ENCODE assay signal across 24 cellular contexts in the genomic region with DNA sequence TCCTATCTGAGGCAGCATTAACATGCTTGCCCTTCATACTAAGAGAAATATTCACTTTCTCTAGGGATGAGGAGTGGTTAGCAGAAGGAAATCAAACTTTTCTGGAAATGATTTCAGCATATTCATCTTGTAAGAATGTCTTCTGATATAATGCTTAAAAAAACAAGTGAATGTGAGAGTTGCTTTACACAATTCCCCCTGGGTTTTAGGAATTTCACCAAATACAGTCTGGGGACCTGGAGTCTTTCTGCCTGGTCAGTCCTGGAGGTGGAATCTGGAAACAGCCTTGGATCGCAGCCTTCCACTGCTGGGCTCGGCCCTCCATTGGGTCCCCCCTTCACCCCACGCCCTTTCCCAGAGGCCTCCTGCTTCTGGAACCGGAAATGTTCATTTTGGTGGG.
A peak's percentile ranks its signal among the peaks of the same experiment; 100 is the strongest.
DNase-seq lines count a peak whose midpoint lies in the region; ATAC-seq, FAIRE-seq and TF ChIP-seq lines count a peak whose summit lies in the region.
"Had no signal": no experiment of that assay in that cellular context is flagged by ENCODE, and none has a peak within 500 bp of the region (broad histone marks: within the 10 kb centered on the region; RNA-seq: fewer than 3 reads in every experiment).

No MANE protein-coding gene starts in this region.

- FAIRE-seq in HTR-8/SVneo (lab: Jason Lieb, UNC), result no peak
- FAIRE-seq: colon, keratinocyte, small intestine, urothelium cell line had no signal

- TF ChIP-seq CTCF in ascending aorta (IDR thresholded peaks at IDR 0.05) (no peak), fibroblast of the aortic adventitia (IDR thresholded peaks at IDR 0.05; ENCODE audit: insufficient read depth, low read length) (peak; percentile 12), nephron (IDR thresholded peaks at IDR 0.05; ENCODE audit: unreplicated experiment in 3 of 3) (no peak), tibial artery (IDR thresholded peaks at IDR 0.05) (no peak), WERI-Rb-1 (IDR thresholded peaks at IDR 0.05; ENCODE audit: low read depth, low read length) (no peak)

- peaks cover 29% of the 10 kb centered on the region for H3K4me1 Mint-ChIP-seq in nephron
- H3K4me1 Mint-ChIP-seq: IgD-negative memory B cell had no signal

- peaks cover 16% of the 10 kb centered on the region for H3K27me3 Mint-ChIP-seq in nephron (ENCODE audit: low read depth)
- H3K27me3 Mint-ChIP-seq: IgD-negative memory B cell had no signal

- H3K36me3 ChIP-seq in ascending aorta (no peaks in the 10 kb centered on the region), tibial artery (no peaks in the 10 kb centered on the region), WERI-Rb-1 (no peaks in the 10 kb centered on the region)
- H3K36me3 ChIP-seq: stomach had no signal

- H3K4me3 Mint-ChIP-seq in nephron, result no peak overlapping the region
- H3K4me3 Mint-ChIP-seq: activated naive CD4-positive, alpha-beta T cell treated with anti-CD3 and anti-CD28 coated beads for 36 hours; endodermal cell had no signal

- DNase-seq in ascending aorta (ENCODE audit: low spot score in 2 of 2), result peak in 1 of 2 donors; percentile 75
- DNase-seq in fibroblast of the aortic adventitia (ENCODE audit: low read depth), result peak; percentile 94
- DNase-seq in tibial artery, result peak in 1 of 2 donors; percentile 40
- DNase-seq in globus pallidus (ENCODE audit: low spot score), result no peak
- no peak for DNase-seq in HTR-8/SVneo (ENCODE audit: insufficient read length, low spot score)
- no peak for DNase-seq in WERI-Rb-1
- DNase-seq: activated naive CD4-positive, alpha-beta T cell treated with anti-CD3 and anti-CD28 coated beads for 36 hours; activated T-cell treated with anti-CD3 and anti-CD28 coated beads, Interleukin-2, amount 50 U/mL, for 48 hours; anterior cingulate cortex; hippocampal formation; NCI-H1436 treated with DMSO at 0.1 percent for 48 hours; NCI-H748 treated with DMSO at 0.1 percent for 48 hours; SHP77; small intestine; stimulated activated CD4-positive, alpha-beta T cell treated with anti-CD3 and anti-CD28 coated beads, Interleukin-4, amount 100 ng/mL, for 1 hour; stomach; SW 1271 had no signal

- H3K4me3 ChIP-seq in ascending aorta, result peak overlapping the region in 1 of 2 donors; percentile 0
- H3K4me3 ChIP-seq in fibroblast of the aortic adventitia (ENCODE audit: low read depth, low read length), result no peak overlapping the region
- H3K4me3 ChIP-seq in tibial artery, result no peak overlapping the region
- no peak overlapping the region for H3K4me3 ChIP-seq in WERI-Rb-1 (ENCODE audit: low read depth, low read length)
- H3K4me3 ChIP-seq: stomach had no signal

- intact Hi-C loops in ascending aorta (cut with DNase I), result no loop called here
- intact Hi-C loops in tibial artery (cut with DNase I; ENCODE audit: low total_unique reads), result no loop called here

- no peaks in the 10 kb centered on the region for H3K36me3 Mint-ChIP-seq in nephron (ENCODE audit: low read depth)
- H3K36me3 Mint-ChIP-seq: IgD-negative memory B cell had no signal

- ATAC-seq in HG03469 (IDR thresholded peaks at IDR 0.05; ENCODE audit: unreplicated experiment), result no peak

- H3K27ac Mint-ChIP-seq in nephron, result peak overlapping the region; percentile 61 to 82 (median 76)
- H3K27ac Mint-ChIP-seq: activated naive CD4-positive, alpha-beta T cell treated with anti-CD3 and anti-CD28 coated beads for 36 hours; endodermal cell; IgD-negative memory B cell had no signal

- H3K9me3 ChIP-seq in ascending aorta (no peaks in the 10 kb centered on the region), tibial artery (no peaks in the 10 kb centered on the region), WERI-Rb-1 (ENCODE audit: severe bottlenecking) (no peaks in the 10 kb centered on the region)
- H3K9me3 ChIP-seq: stomach had no signal

- H3K4me1 ChIP-seq in ascending aorta, result peaks cover 6 to 17% of the 10 kb centered on the region in 2 donors
- peaks cover 0 to 30% (median 14%) of the 10 kb centered on the region in 4 donors for H3K4me1 ChIP-seq in tibial artery
- H3K4me1 ChIP-seq: stomach had no signal

- no peaks in the 10 kb centered on the region for H3K9me3 Mint-ChIP-seq in nephron
- H3K9me3 Mint-ChIP-seq: activated naive CD4-positive, alpha-beta T cell treated with anti-CD3 and anti-CD28 coated beads for 36 hours; endodermal cell had no signal

- H3K27ac ChIP-seq in ascending aorta (peak overlapping the region; percentile 22 to 70), tibial artery (peak overlapping the region; percentile 50 to 55), WERI-Rb-1 (no peak overlapping the region)
- H3K27ac ChIP-seq: stomach had no signal

- H3K27me3 ChIP-seq in ascending aorta, result no peaks in the 10 kb centered on the region
- H3K27me3 ChIP-seq in tibial artery, result no peaks in the 10 kb centered on the region
- H3K27me3 ChIP-seq in WERI-Rb-1 (ENCODE audit: insufficient read depth, low read depth, severe bottlenecking), result no peaks in the 10 kb centered on the region
